In the genomic region with DNA sequence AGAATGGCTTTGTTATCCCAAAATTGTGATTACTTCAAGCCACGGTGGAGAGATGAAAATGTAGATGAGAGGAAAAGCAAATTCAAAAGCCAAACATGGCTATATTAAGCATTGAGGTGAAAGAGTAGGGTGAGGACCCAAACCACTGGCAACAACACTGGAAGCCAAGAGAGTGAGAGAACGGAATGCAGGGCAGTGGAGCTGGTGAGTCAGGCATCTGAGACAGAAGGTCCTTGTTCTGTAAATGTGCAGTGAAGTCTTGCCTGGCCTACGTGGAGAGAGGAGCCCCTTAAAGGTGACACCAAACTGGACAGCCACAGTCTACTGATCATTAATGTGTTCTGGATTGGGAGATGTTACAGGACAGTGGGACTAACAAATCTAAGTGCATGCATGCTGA, we compare ENCODE assay signal across 26 cellular contexts. TPM values are rescaled to one million over a fixed set of nuclear protein-coding genes. Genes with fewer than 3 reads are reported as not detected.
A peak's percentile ranks its signal among the peaks of the same experiment; 100 is the strongest.
DNase-seq lines count a peak whose midpoint lies in the region; ATAC-seq, FAIRE-seq and TF ChIP-seq lines count a peak whose summit lies in the region.
"Had no signal": no experiment of that assay in that cellular context is flagged by ENCODE, and none has a peak within 500 bp of the region (broad histone marks: within the 10 kb centered on the region; RNA-seq: fewer than 3 reads in every experiment).

No MANE protein-coding gene starts in this region.

- H4K20me1 ChIP-seq in HepG2 (ENCODE audit: insufficient read depth, low read length): no peaks in the 10 kb centered on the region

- H3K27me3 ChIP-seq in HepG2 (ENCODE audit: control insufficient read depth in 1 of 2, insufficient read depth in 2 of 2, low read length in 2 of 2) (no peaks in the 10 kb centered on the region), right lobe of liver (no peaks in the 10 kb centered on the region), foreskin keratinocyte (no peaks in the 10 kb centered on the region), mesenchymal stem cell (ENCODE audit: control insufficient read depth in 1 of 2, insufficient read depth in 1 of 2, low read length in 2 of 2) (no peaks in the 10 kb centered on the region), endodermal cell (ENCODE audit: control insufficient read depth, insufficient read depth, low read length, poor library complexity, severe bottlenecking) (no peaks in the 10 kb centered on the region)
- H3K27me3 ChIP-seq: BE2C, left lung, upper lobe of right lung had no signal

- POLR2A ChIA-PET in HepG2 (lab: Yijun Ruan, JAX): no interaction called here

- H3K4me1 Mint-ChIP-seq in endodermal cell: peaks cover 33% of the 10 kb centered on the region
- no peaks in the 10 kb centered on the region for H3K4me1 Mint-ChIP-seq in effector memory CD8-positive, alpha-beta T cell (ENCODE audit: low read depth in 2 of 2)
- H3K4me1 Mint-ChIP-seq: activated naive CD8-positive, alpha-beta T cell treated with anti-CD3 and anti-CD28 coated beads for 36 hours had no signal

- H3K9ac ChIP-seq in HepG2 (ENCODE audit: insufficient read depth, low read depth, low read length) (no peak overlapping the region), mesenchymal stem cell (ENCODE audit: low read length) (no peak overlapping the region), endodermal cell (ENCODE audit: extremely low read depth, low read length, poor library complexity, severe bottlenecking) (no peak overlapping the region)
- H3K9ac ChIP-seq: SK-N-SH had no signal

- H3K23ac ChIP-seq in mesenchymal stem cell (ENCODE audit: low read length in 2 of 2): no peak overlapping the region

- TF ChIP-seq RAD21 in HepG2 (CRISPR knock-in tag; IDR thresholded peaks at IDR 0.05): no peak

- H4K8ac ChIP-seq in mesenchymal stem cell (ENCODE audit: low read length): no peak overlapping the region

- H3K27ac Mint-ChIP-seq in endodermal cell: no peak overlapping the region
- H3K27ac Mint-ChIP-seq in effector memory CD8-positive, alpha-beta T cell: no peak overlapping the region
- H3K27ac Mint-ChIP-seq: activated naive CD8-positive, alpha-beta T cell treated with anti-CD3 and anti-CD28 coated beads for 36 hours; activated T-helper 17 cell treated with anti-CD3 and anti-CD28 coated beads, Interleukin-2, amount 50 U/mL, for 72 hours; T-helper 2 cell treated with Interferon-gamma antibody and Interleukin-4, amounts not matched to agents 5 μg/mL and 100 μg/mL, for 36 hours had no signal

- no peaks in the 10 kb centered on the region for H3K79me2 ChIP-seq in HepG2 (ENCODE audit: insufficient read depth, low read length)

- H2BK12ac ChIP-seq in mesenchymal stem cell (ENCODE audit: low read length in 2 of 2): no peak overlapping the region

- no peak overlapping the region for H2BK15ac ChIP-seq in mesenchymal stem cell (ENCODE audit: low read depth, poor library complexity, severe bottlenecking)

- H3K27ac ChIP-seq in HepG2 (ENCODE audit: extremely low read length, insufficient read depth, low read length) (no peak overlapping the region), right lobe of liver (no peak overlapping the region), foreskin keratinocyte (no peak overlapping the region), mesenchymal stem cell (ENCODE audit: low read length, poor library complexity, severe bottlenecking) (no peak overlapping the region), endodermal cell (ENCODE audit: low read depth, low read length) (no peak overlapping the region)
- H3K27ac ChIP-seq: left lung, upper lobe of right lung, WERI-Rb-1 had no signal

- H3K9me3 ChIP-seq in HepG2 (ENCODE audit: low read length) (no peaks in the 10 kb centered on the region), right lobe of liver (no peaks in the 10 kb centered on the region), mesenchymal stem cell (ENCODE audit: control insufficient read depth, low read length) (no peaks in the 10 kb centered on the region), endodermal cell (ENCODE audit: control insufficient read depth, low read length) (no peaks in the 10 kb centered on the region)
- H3K9me3 ChIP-seq: BE2C, left lung, SK-N-SH, upper lobe of right lung had no signal

- intact Hi-C loops in HepG2 (cut with micrococcal nuclease; ENCODE audit: unreplicated experiment): no loop called here
- intact Hi-C loops in right lobe of liver (cut with DNase I): no loop called here

- DNase-seq in HepG2 (ENCODE audit: low spot score) (no peak), right lobe of liver (no peak), SK-MEL-5 (ENCODE audit: low read depth, low spot score) (peak; percentile 62), foreskin keratinocyte (peak in 1 of 2 donors; percentile 49), urothelium cell line (ENCODE audit: low spot score) (peak; percentile 62), mesenchymal stem cell (no peak), endodermal cell (no peak)
- no peak for DNase-seq in effector memory CD8-positive, alpha-beta T cell
- DNase-seq: activated naive CD8-positive, alpha-beta T cell treated with anti-CD3 and anti-CD28 coated beads for 36 hours; BE2C; GOT3; head of caudate nucleus; left lung; NCI-H1105 treated with DMSO at 0.1 percent for 48 hours; NCI-H2081; NCI-H510A; posterior cingulate gyrus; RPMI8226; SK-N-SH; substantia nigra; upper lobe of right lung; WERI-Rb-1 had no signal

- CTCF ChIA-PET in HepG2 (lab: Yijun Ruan, JAX; ENCODE audit: low intra/inter-chr PET ratio, low total read pairs): no interaction called here

- BruUV-seq in HepG2 (replicated peaks; lab: Mats Ljungman, UMichigan): no TSS peak

- H4K91ac ChIP-seq in mesenchymal stem cell (ENCODE audit: low read length): no peak overlapping the region

- no peaks in the 10 kb centered on the region for H3K79me1 ChIP-seq in mesenchymal stem cell (replicated peaks; ENCODE audit: low read length, poor library complexity, severe bottlenecking)

- H3K14ac ChIP-seq in mesenchymal stem cell (ENCODE audit: low read length in 2 of 2): no peak overlapping the region

- no peak overlapping the region for H3K4me3 Mint-ChIP-seq in endodermal cell
- no peak overlapping the region for H3K4me3 Mint-ChIP-seq in effector memory CD8-positive, alpha-beta T cell
- H3K4me3 Mint-ChIP-seq: activated naive CD8-positive, alpha-beta T cell treated with anti-CD3 and anti-CD28 coated beads for 36 hours; activated T-helper 17 cell treated with anti-CD3 and anti-CD28 coated beads, Interleukin-2, amount 50 U/mL, for 72 hours; brain; T-helper 2 cell treated with Interferon-gamma antibody and Interleukin-4, amounts not matched to agents 5 μg/mL and 100 μg/mL, for 36 hours had no signal

- no peak for TF ChIP-seq EP300 in HepG2 (IDR thresholded peaks at IDR 0.05; ENCODE audit: low read depth in 2 of 2, low read length in 2 of 2)
- TF ChIP-seq EP300 in HepG2 (CRISPR knock-in tag; IDR thresholded peaks at IDR 0.05; ENCODE audit: borderline replicate concordance): no peak

- H3K4ac ChIP-seq in mesenchymal stem cell (ENCODE audit: low read depth in 1 of 2, low read length in 2 of 2): no peak overlapping the region

- H2AFZ ChIP-seq in HepG2 (ENCODE audit: low read length) (no peak overlapping the region), mesenchymal stem cell (ENCODE audit: low read depth, low read length) (no peak overlapping the region)

- ATAC-seq in HepG2 (peak; percentile 46; the same call in 2 of the 3 replicates), right lobe of liver (no peak), foreskin keratinocyte (peak; percentile 43)
- no peak for ATAC-seq in effector memory CD8-positive, alpha-beta T cell (replicated peaks)
- ATAC-seq: activated T-helper 17 cell treated with anti-CD3 and anti-CD28 coated beads, Interleukin-2, amount 50 U/mL, for 72 hours; left lung; upper lobe of right lung had no signal

- H3K27me3 Mint-ChIP-seq in endodermal cell (ENCODE audit: insufficient read depth): no peaks in the 10 kb centered on the region
- no peaks in the 10 kb centered on the region for H3K27me3 Mint-ChIP-seq in effector memory CD8-positive, alpha-beta T cell
- H3K27me3 Mint-ChIP-seq: activated naive CD8-positive, alpha-beta T cell treated with anti-CD3 and anti-CD28 coated beads for 36 hours; activated T-helper 17 cell treated with anti-CD3 and anti-CD28 coated beads, Interleukin-2, amount 50 U/mL, for 72 hours; brain had no signal

- TF ChIP-seq POLR2A in HepG2 (IDR thresholded peaks at IDR 0.05; ENCODE audit: insufficient read depth in 1 of 2, low read depth in 2 of 2, low read length in 2 of 2) (no peak), right lobe of liver (IDR thresholded peaks at IDR 0.05) (no peak)

- no peak overlapping the region for H3K4me3 ChIP-seq in HepG2 (replicated peaks in 1 of 3; ENCODE audit: insufficient read depth in 1 of 3, low read depth in 2 of 3, low read length in 3 of 3)
- no peak overlapping the region for H3K4me3 ChIP-seq in right lobe of liver
- no peak overlapping the region for H3K4me3 ChIP-seq in mesenchymal stem cell (ENCODE audit: insufficient read depth in 1 of 2, low read depth in 1 of 2, low read length in 2 of 2)
- H3K4me3 ChIP-seq in endodermal cell (ENCODE audit: low read length): no peak overlapping the region
- H3K4me3 ChIP-seq: left lung, upper lobe of right lung had no signal

- H3K36me3 ChIP-seq in HepG2 (replicated peaks in 1 of 2; ENCODE audit: control insufficient read depth in 1 of 2, insufficient read depth in 2 of 2, low read length in 2 of 2): no peaks in the 10 kb centered on the region
- H3K36me3 ChIP-seq in right lobe of liver: no peaks in the 10 kb centered on the region
- no peaks in the 10 kb centered on the region for H3K36me3 ChIP-seq in mesenchymal stem cell (ENCODE audit: control insufficient read depth in 1 of 2, insufficient read depth in 2 of 2, low read depth in 1 of 2, low read length in 2 of 2)
- H3K36me3 ChIP-seq in endodermal cell (ENCODE audit: control insufficient read depth, insufficient read depth, low read length): no peaks in the 10 kb centered on the region
- H3K36me3 ChIP-seq: BE2C, left lung, upper lobe of right lung, WERI-Rb-1 had no signal

- no peak overlapping the region for H3K4me2 ChIP-seq in HepG2 (ENCODE audit: low read depth, low read length)
- no peak overlapping the region for H3K4me2 ChIP-seq in mesenchymal stem cell (ENCODE audit: low read length, poor library complexity, severe bottlenecking)
- H3K4me2 ChIP-seq: SK-N-SH had no signal

- no peak overlapping the region for H2BK120ac ChIP-seq in mesenchymal stem cell (ENCODE audit: low read depth, low read length)

- H2AK5ac ChIP-seq in mesenchymal stem cell (ENCODE audit: low read length, severe bottlenecking): no peak overlapping the region

- in situ Hi-C loops in HepG2 (cut with HindIII; ENCODE audit: extremely low pct_ligation_motif_present, low pct_unique_long_range_greater_than_20kb) (loop anchor here (10.0 to 25.0 kb wide), 2 partner anchors 723 to 1104 kb away; no protein-coding TSS in a partner anchor), SK-MEL-5 (cut with HindIII; ENCODE audit: low pct_unique_long_range_greater_than_20kb, low sequenced_read_pairs) (no loop called here)

- 0% methylated on average over 3 of the region's 3 CpGs for WGBS in HepG2 (ENCODE audit: low lambda C conversion rate)
- 76% methylated on average over 3 of the region's 3 CpGs for WGBS in right lobe of liver (ENCODE audit: insufficient coverage, low coverage, low lambda C conversion rate, missing lambda C conversion rate)
- WGBS in mesenchymal stem cell: 72% methylated on average over 3 of the region's 3 CpGs
- 87 to 92% methylated on average over 3 of the region's 3 CpGs for WGBS in endodermal cell (ENCODE audit: insufficient coverage in 1 of 2, insufficient read length in 1 of 2), 2 experiments

- no peak for TF ChIP-seq CTCF in HepG2 (CRISPR knock-in tag; IDR thresholded peaks at IDR 0.05)
- TF ChIP-seq CTCF in right lobe of liver (IDR thresholded peaks at IDR 0.05): no peak
- no peak for TF ChIP-seq CTCF in foreskin keratinocyte (conservative IDR thresholded peaks at IDR 0.05)
- no peak for TF ChIP-seq CTCF in endodermal cell (conservative IDR thresholded peaks at IDR 0.05)

- H3K9me3 Mint-ChIP-seq in endodermal cell: no peaks in the 10 kb centered on the region
- H3K9me3 Mint-ChIP-seq in effector memory CD8-positive, alpha-beta T cell: no peaks in the 10 kb centered on the region
- H3K9me3 Mint-ChIP-seq: activated naive CD8-positive, alpha-beta T cell treated with anti-CD3 and anti-CD28 coated beads for 36 hours; activated T-helper 17 cell treated with anti-CD3 and anti-CD28 coated beads, Interleukin-2, amount 50 U/mL, for 72 hours; brain; T-helper 2 cell treated with Interferon-gamma antibody and Interleukin-4, amounts not matched to agents 5 μg/mL and 100 μg/mL, for 36 hours had no signal

- H3K18ac ChIP-seq in mesenchymal stem cell (ENCODE audit: low read depth in 1 of 2, low read length in 2 of 2): no peak overlapping the region

- H3K36me3 Mint-ChIP-seq in endodermal cell (ENCODE audit: low read depth): no peaks in the 10 kb centered on the region
- H3K36me3 Mint-ChIP-seq in effector memory CD8-positive, alpha-beta T cell (ENCODE audit: insufficient read depth): no peaks in the 10 kb centered on the region
- H3K36me3 Mint-ChIP-seq: activated naive CD8-positive, alpha-beta T cell treated with anti-CD3 and anti-CD28 coated beads for 36 hours; brain had no signal

- H2BK5ac ChIP-seq in mesenchymal stem cell (ENCODE audit: low read depth, low read length, poor library complexity, severe bottlenecking): no peak overlapping the region

- no peaks in the 10 kb centered on the region for H3K4me1 ChIP-seq in HepG2 (ENCODE audit: insufficient read depth, low read length)
- no peaks in the 10 kb centered on the region for H3K4me1 ChIP-seq in right lobe of liver
- peaks cover 4% of the 10 kb centered on the region for H3K4me1 ChIP-seq in foreskin keratinocyte
- no peaks in the 10 kb centered on the region for H3K4me1 ChIP-seq in mesenchymal stem cell (ENCODE audit: control insufficient read depth, insufficient read depth, low read depth, low read length)
- H3K4me1 ChIP-seq in endodermal cell (ENCODE audit: control insufficient read depth, insufficient read depth, low read length): no peaks in the 10 kb centered on the region
- H3K4me1 ChIP-seq: BE2C, left lung, upper lobe of right lung had no signal

- FAIRE-seq in HepG2 (lab: Jason Lieb, UNC) (no peak), urothelium cell line (lab: Jason Lieb, UNC) (no peak)
- FAIRE-seq: A204.1 had no signal

RNA-seq across cellular contexts. Expression of gene SEC24B, which starts 22.8 kb away (rescaled TPM):
- total RNA-seq in HepG2 (2016; rRNA removed; fragmentation: Illumina TruSeq; extraction: Trizol) (14.6 and 22.9 TPM in 2 replicates), right lobe of liver (10 to 100 TPM; 22.1 to 55.0 (median 27.1) TPM), foreskin keratinocyte (31.4 and 31.8 TPM in 2 replicates), endodermal cell (10 to 100 TPM; 42.5 to 48.6 TPM)
- total RNA-seq in HepG2 (2016; cell fraction: cytosol; rRNA removed; fragmentation: Illumina TruSeq; extraction: Trizol; ENCODE audit: low read depth): 9.1 and 10.1 TPM in 2 replicates
- 13.8 and 22.8 TPM in 2 replicates for total RNA-seq in HepG2 (2016; cell fraction: insoluble cytoplasmic fraction; rRNA removed; fragmentation: Illumina TruSeq; extraction: Trizol)
- 12.7 and 14.4 TPM in 2 replicates for total RNA-seq in HepG2 (2016; cell fraction: membrane; rRNA removed; fragmentation: Illumina TruSeq; extraction: Trizol)
- 15.7 and 16.5 TPM in 2 replicates for total RNA-seq in HepG2 (2016; cell fraction: nucleus; rRNA removed; fragmentation: Illumina TruSeq; extraction: Trizol)
- polyA plus RNA-seq in HepG2 (2011; rRNA removed) (27.3 and 39.0 TPM in 2 replicates), foreskin keratinocyte (6.0 and 7.7 TPM in 2 replicates)
- 26.2 and 30.5 TPM in 2 replicates for polyA plus RNA-seq in HepG2 (2011; cell fraction: cytosol; rRNA removed)
- polyA plus RNA-seq in HepG2 (2011; cell fraction: nucleus; rRNA removed): 25.8 and 26.5 TPM in 2 replicates
- 15.7 and 16.1 TPM in 2 replicates for polyA plus RNA-seq in HepG2 (2012)
- 0.83 and 0.85 TPM in 2 replicates for polyA plus RNA-seq in HepG2 (2016; cell fraction: cytosol; fragmentation: Illumina TruSeq; extraction: Trizol; ENCODE audit: low read depth)
- polyA plus RNA-seq in HepG2 (2016; cell fraction: insoluble cytoplasmic fraction; fragmentation: Illumina TruSeq; extraction: Trizol; ENCODE audit: low read depth): 21.3 and 22.5 TPM in 2 replicates
- 2.5 and 3.3 TPM in 2 replicates for polyA plus RNA-seq in HepG2 (2016; cell fraction: membrane; fragmentation: Illumina TruSeq; extraction: Trizol; ENCODE audit: low read depth)
- 17.4 and 18.8 TPM in 2 replicates for polyA plus RNA-seq in HepG2 (2016; cell fraction: nucleus; fragmentation: Illumina TruSeq; extraction: Trizol; ENCODE audit: insufficient read depth, low read depth)
- polyA minus RNA-seq in HepG2 (2011; rRNA and poly(A)+ RNA removed; ENCODE audit: low replicate concordance): 68.8 and 119 TPM in 2 replicates
- 35.5 TPM in 2 replicates for polyA minus RNA-seq in HepG2 (2011; cell fraction: cytosol; rRNA and poly(A)+ RNA removed)
- polyA minus RNA-seq in HepG2 (2011; cell fraction: nucleus; rRNA and poly(A)+ RNA removed): 57.9 and 71.6 TPM in 2 replicates
- 13.6 and 15.3 TPM in 2 replicates for total RNA-seq in SK-MEL-5 (2014; rRNA removed; shearing (Covaris generic))
- 16.2 and 24.0 TPM in 2 replicates for polyA plus RNA-seq in SK-MEL-5 (2015; cell fraction: cytosol; rRNA removed)
- polyA plus RNA-seq in SK-MEL-5 (2015; cell fraction: nucleus; rRNA removed): 21.2 and 22.4 TPM in 2 replicates
- 26.9 TPM for polyA plus RNA-seq in mesenchymal stem cell (2013, experiment 1 of 2)
- polyA plus RNA-seq in mesenchymal stem cell (2013, experiment 2 of 2): 26.3 TPM
- polyA plus RNA-seq in endodermal cell (2013, experiment 1 of 2): 36.3 TPM
- 34.6 TPM for polyA plus RNA-seq in endodermal cell (2013, experiment 2 of 2)

Comparison
In these comparisons a context has a peak if more than half of its experiments do, and no peak if none do; other contexts are left out.
1. ATAC-seq: peak in HepG2 (single experiment) and foreskin keratinocyte (single experiment); none in right lobe of liver (0 of 4) and effector memory CD8-positive, alpha-beta T cell (single experiment).
2. DNase-seq: peak in SK-MEL-5 (single experiment) and urothelium cell line (single experiment); none in HepG2 (single experiment), right lobe of liver (0 of 3), mesenchymal stem cell (single experiment), endodermal cell (single experiment) and effector memory CD8-positive, alpha-beta T cell (0 of 3).